8 cellular contexts compared by ENCODE assay signal in the genomic region with DNA sequence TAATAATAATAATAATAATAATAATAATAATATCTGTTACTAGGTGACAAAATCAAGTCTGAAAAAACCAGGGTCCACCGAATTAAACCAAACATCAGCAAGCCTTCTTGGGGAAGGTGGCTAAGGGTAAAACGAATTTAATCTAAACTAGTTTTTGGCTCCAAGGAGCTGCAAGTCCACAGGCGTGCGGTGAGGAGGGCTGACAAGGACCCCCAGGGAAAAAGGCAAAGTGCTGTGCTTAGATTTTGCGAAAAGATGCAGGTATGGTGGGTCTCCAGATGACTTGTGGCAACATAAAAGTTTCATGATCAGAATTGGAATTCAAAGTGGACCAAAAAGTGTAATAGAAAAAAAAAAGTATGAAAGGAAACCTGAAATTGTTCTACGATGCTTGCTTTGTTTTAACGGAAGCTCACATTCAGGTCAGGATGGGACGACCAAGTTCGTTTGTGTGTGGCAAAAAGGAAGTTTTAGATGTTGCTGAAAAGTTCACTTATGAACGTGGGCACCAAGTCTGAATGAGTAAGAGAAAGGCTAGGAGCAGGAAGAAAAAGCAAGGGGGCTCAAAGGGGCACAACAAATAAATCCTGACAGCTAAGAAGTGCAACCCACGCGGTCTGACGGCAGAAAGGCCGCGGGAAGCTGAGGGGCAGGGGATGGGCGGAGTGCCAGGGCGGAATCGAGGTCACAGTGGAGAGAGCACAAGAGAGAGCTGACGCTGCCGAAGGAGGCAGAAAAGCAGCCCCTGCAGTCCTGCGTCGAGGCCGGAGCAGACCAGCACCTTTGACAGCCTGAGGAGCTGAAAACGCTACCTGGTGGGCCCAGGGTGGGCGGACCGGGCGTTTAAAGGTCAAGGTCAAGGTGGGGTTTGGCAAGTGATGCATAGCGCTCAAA. TPM values are rescaled to one million over a fixed set of nuclear protein-coding genes. Genes with fewer than 3 reads are reported as not detected.
DNase-seq lines count a peak whose midpoint lies in the region; ATAC-seq and TF ChIP-seq lines count a peak whose summit lies in the region.

No MANE protein-coding gene starts in this region.

- peaks cover 43% of the 10 kb centered on the region for H3K4me1 ChIP-seq in DOHH2 (ENCODE audit: control insufficient read depth, low read length)
- H3K4me1 ChIP-seq in thymus (ENCODE audit: control insufficient read depth, insufficient read depth, low read length) = peaks cover 24% of the 10 kb centered on the region

- H3K36me3 Mint-ChIP-seq in osteocyte (ENCODE audit: unreplicated experiment) = peaks cover 15% of the 10 kb centered on the region

- H3K9me3 Mint-ChIP-seq in osteocyte (ENCODE audit: unreplicated experiment) = no peaks in the 10 kb centered on the region

- H3K27me3 Mint-ChIP-seq in osteocyte (ENCODE audit: unreplicated experiment) = no peaks in the 10 kb centered on the region

- H3K27me3 ChIP-seq in DOHH2 (ENCODE audit: control insufficient read depth, low read length) = no peaks in the 10 kb centered on the region
- H3K27me3 ChIP-seq in thymus (ENCODE audit: control insufficient read depth, insufficient read depth) = no peaks in the 10 kb centered on the region

- in situ Hi-C loops in SK-MEL-5 (cut with HindIII; ENCODE audit: low pct_unique_long_range_greater_than_20kb, low sequenced_read_pairs) = no loop called here

- peaks cover 72% of the 10 kb centered on the region for H3K79me2 ChIP-seq in DOHH2 (ENCODE audit: control insufficient read depth, low read length)

- peaks cover 14% of the 10 kb centered on the region for H3F3A ChIP-seq in DOHH2 (ENCODE audit: control insufficient read depth, insufficient read depth)

- peak overlapping the region; percentile 84 for H3K4me3 ChIP-seq in DOHH2 (ENCODE audit: low read length)
- peak overlapping the region; percentile 75 for H3K4me3 ChIP-seq in thymus (ENCODE audit: low read length)

- WGBS in thymus = 2% methylated on average over 28 of the region's 28 CpGs

- DNase-seq in SK-MEL-5 (ENCODE audit: low read depth, low spot score) = peak; percentile 72
- DNase-seq in activated naive CD4-positive, alpha-beta T cell treated with Interleukin-2 at 50 U/mL for 16 hours = peak; percentile 80
- peak; percentile 70 for DNase-seq in globus pallidus (ENCODE audit: low spot score)
- DNase-seq in osteocyte (ENCODE audit: extremely low spot score, unreplicated experiment) = no peak
- no peak for DNase-seq in islet precursor cell

- H3K4me3 Mint-ChIP-seq in osteocyte (ENCODE audit: unreplicated experiment) = peak overlapping the region; percentile 97

- H3K36me3 ChIP-seq in DOHH2 (ENCODE audit: control insufficient read depth, low read length) (peaks cover 56% of the 10 kb centered on the region), thymus (ENCODE audit: control insufficient read depth, insufficient read depth) (peaks cover 6% of the 10 kb centered on the region)

- peak overlapping the region; percentile 92 for H3K4me2 ChIP-seq in DOHH2 (ENCODE audit: low read length)

- H3K27ac ChIP-seq in DOHH2 (ENCODE audit: low read depth, low read length) (peak overlapping the region; percentile 70), thymus (ENCODE audit: low read depth) (peak overlapping the region; percentile 98)

- H3K9me2 ChIP-seq in DOHH2 (replicated peaks; ENCODE audit: control insufficient read depth, low read length) = no peaks in the 10 kb centered on the region

- peaks cover 23% of the 10 kb centered on the region; the same call in 1 of the 2 replicates for H4K20me1 ChIP-seq in DOHH2 (ENCODE audit: control insufficient read depth, insufficient read depth, low read depth, low read length)

- ATAC-seq in HG02943 (IDR thresholded peaks at IDR 0.05; ENCODE audit: low read depth, unreplicated experiment) = peak; percentile 6

- peaks cover 59% of the 10 kb centered on the region for H3K4me1 Mint-ChIP-seq in osteocyte (ENCODE audit: unreplicated experiment)

- no peaks in the 10 kb centered on the region for H3K9me3 ChIP-seq in DOHH2 (ENCODE audit: control insufficient read depth, insufficient read depth, low read length)
- no peaks in the 10 kb centered on the region for H3K9me3 ChIP-seq in thymus (ENCODE audit: control insufficient read depth)

- peak overlapping the region; percentile 89 for H3K27ac Mint-ChIP-seq in osteocyte (ENCODE audit: unreplicated experiment)

- no peak for TF ChIP-seq CTCF in DOHH2 (IDR thresholded peaks at IDR 0.05; ENCODE audit: low read depth, low read length, poor library complexity, severe bottlenecking)
- no peak for TF ChIP-seq CTCF in osteocyte (IDR thresholded peaks at IDR 0.05)

RNA-seq across cellular contexts. Expression of gene WDR82, which starts 1.1 kb away (rescaled TPM):
- 42.4 and 44.2 TPM in 2 replicates for total RNA-seq in SK-MEL-5 (2014; rRNA removed; shearing (Covaris generic))
- 62.0 and 82.6 TPM in 2 replicates for polyA plus RNA-seq in SK-MEL-5 (2015; cell fraction: cytosol; rRNA removed)
- 21.0 and 21.3 TPM in 2 replicates for polyA plus RNA-seq in SK-MEL-5 (2015; cell fraction: nucleus; rRNA removed)
- 76.7 and 82.1 TPM in 2 replicates for total RNA-seq in osteocyte
- polyA plus RNA-seq in thymus = 47.4 TPM

RNA-seq across cellular contexts. Expression of gene GLYCTK, which starts 10.3 kb away (rescaled TPM):
- 7.7 and 8.7 TPM in 2 replicates for total RNA-seq in SK-MEL-5 (2014; rRNA removed; shearing (Covaris generic))
- polyA plus RNA-seq in SK-MEL-5 (2015; cell fraction: cytosol; rRNA removed) = 11.5 and 15.9 TPM in 2 replicates
- 168 and 171 TPM in 2 replicates for polyA plus RNA-seq in SK-MEL-5 (2015; cell fraction: nucleus; rRNA removed)
- total RNA-seq in osteocyte = 11.0 and 11.9 TPM in 2 replicates
- 18.9 TPM for polyA plus RNA-seq in thymus

RNA-seq across cellular contexts. Expression of gene PPM1M, which starts 31.8 kb away (rescaled TPM):
- 2.9 and 3.2 TPM in 2 replicates for total RNA-seq in SK-MEL-5 (2014; rRNA removed; shearing (Covaris generic))
- 4.8 and 6.1 TPM in 2 replicates for polyA plus RNA-seq in SK-MEL-5 (2015; cell fraction: cytosol; rRNA removed)
- polyA plus RNA-seq in SK-MEL-5 (2015; cell fraction: nucleus; rRNA removed) = 39.5 TPM in 2 replicates
- total RNA-seq in osteocyte = 16.4 and 16.9 TPM in 2 replicates
- 65.0 TPM for polyA plus RNA-seq in thymus

RNA-seq across cellular contexts. Expression of gene TWF2, which starts 38.4 kb away (rescaled TPM):
- 59.7 and 66.9 TPM in 2 replicates for total RNA-seq in SK-MEL-5 (2014; rRNA removed; shearing (Covaris generic))
- polyA plus RNA-seq in SK-MEL-5 (2015; cell fraction: cytosol; rRNA removed) = 127 and 137 TPM in 2 replicates
- polyA plus RNA-seq in SK-MEL-5 (2015; cell fraction: nucleus; rRNA removed) = 35.3 and 40.6 TPM in 2 replicates
- total RNA-seq in osteocyte = 55.8 and 58.6 TPM in 2 replicates
- 62.6 TPM for polyA plus RNA-seq in thymus

RNA-seq across cellular contexts. Expression of gene DNAH1, which starts 38.8 kb away (rescaled TPM):
- 0.74 and 1.6 TPM in 2 replicates for total RNA-seq in SK-MEL-5 (2014; rRNA removed; shearing (Covaris generic))
- 0.49 and 1.2 TPM in 2 replicates for polyA plus RNA-seq in SK-MEL-5 (2015; cell fraction: cytosol; rRNA removed)
- polyA plus RNA-seq in SK-MEL-5 (2015; cell fraction: nucleus; rRNA removed) = 11.6 and 17.5 TPM in 2 replicates
- 9.4 and 9.7 TPM in 2 replicates for total RNA-seq in osteocyte
- polyA plus RNA-seq in thymus = 9.0 TPM

Comparison
In these comparisons a context has a peak if more than half of its experiments do, and no peak if none do; other contexts are left out.
1. DNase-seq: peak in SK-MEL-5 (single experiment), activated naive CD4-positive, alpha-beta T cell treated with Interleukin-2 at 50 U/mL for 16 hours (single experiment) and globus pallidus (single experiment); none in osteocyte (single experiment) and islet precursor cell (single experiment).